Comparison of ENCODE assay signal across 8 cellular contexts in genomic region chr5:139765409-139766217, GRCh38. TPM values are rescaled to one million over a fixed set of nuclear protein-coding genes. Genes with fewer than 3 reads are reported as not detected.
DNase-seq lines count a peak whose midpoint lies in the region; ATAC-seq and TF ChIP-seq lines count a peak whose summit lies in the region.

No MANE protein-coding gene starts in this region.

- H3K4me3 Mint-ChIP-seq in endothelial cell (ENCODE audit: unreplicated experiment): peak overlapping the region; percentile 59

- DNase-seq in AG10803 (ENCODE audit: low read depth) (peak; percentile 62), NCI-H82 (lab: John Stamatoyannopoulos, UW) (peak; percentile 89), endothelial cell (ENCODE audit: low spot score) (peak; percentile 90), midbrain (lab: John Stamatoyannopoulos, UW) (peak; percentile 86)
- peak; percentile 85 for DNase-seq in activated CD8-positive, alpha-beta memory T cell treated with anti-CD3 and anti-CD28 coated beads, Interleukin-2, amount 50 U/mL, for 4 hours
- DNase-seq in stimulated activated CD8-positive, alpha-beta memory T cell treated with anti-CD3 and anti-CD28 coated beads, Interleukin-2, amount 100 ng/mL, for 1 hour (ENCODE audit: low read depth in 2 of 2): peak; percentile 62 to 73

- H3K27me3 Mint-ChIP-seq in endothelial cell (ENCODE audit: unreplicated experiment): peaks cover 23% of the 10 kb centered on the region

- H3K4me1 Mint-ChIP-seq in endothelial cell (ENCODE audit: unreplicated experiment): peaks cover 40% of the 10 kb centered on the region

- H3K36me3 Mint-ChIP-seq in endothelial cell (ENCODE audit: low read depth, unreplicated experiment): peaks cover 2% of the 10 kb centered on the region

- no peaks in the 10 kb centered on the region for H3K9me3 Mint-ChIP-seq in endothelial cell (ENCODE audit: unreplicated experiment)

- peak; percentile 69 for TF ChIP-seq CTCF in AG10803 (conservative IDR thresholded peaks at IDR 0.05; ENCODE audit: low read length)
- TF ChIP-seq CTCF in endothelial cell (IDR thresholded peaks at IDR 0.05; ENCODE audit: unreplicated experiment): peak; percentile 99

- ATAC-seq in GM18909 (IDR thresholded peaks at IDR 0.05; ENCODE audit: poor library complexity, unreplicated experiment) (peak; percentile 87), HG03159 (IDR thresholded peaks at IDR 0.05; ENCODE audit: unreplicated experiment) (peak; percentile 85)

- peak overlapping the region; percentile 64 for H3K27ac Mint-ChIP-seq in endothelial cell (ENCODE audit: unreplicated experiment)

- H3K4me3 ChIP-seq in AG10803 (ENCODE audit: low read length): peak overlapping the region; percentile 70

RNA-seq across cellular contexts. Expression of gene PSD2, which starts 30.0 kb away (rescaled TPM):
- 0.15 TPM for total RNA-seq in endothelial cell (ENCODE audit: unreplicated experiment)

Comparison
In these comparisons a context has a peak if more than half of its experiments do, and no peak if none do; other contexts are left out.
1. Peak in every context shown above with its lines: DNase-seq, ATAC-seq and H3K4me3 ChIP-seq.